In the genomic region with DNA sequence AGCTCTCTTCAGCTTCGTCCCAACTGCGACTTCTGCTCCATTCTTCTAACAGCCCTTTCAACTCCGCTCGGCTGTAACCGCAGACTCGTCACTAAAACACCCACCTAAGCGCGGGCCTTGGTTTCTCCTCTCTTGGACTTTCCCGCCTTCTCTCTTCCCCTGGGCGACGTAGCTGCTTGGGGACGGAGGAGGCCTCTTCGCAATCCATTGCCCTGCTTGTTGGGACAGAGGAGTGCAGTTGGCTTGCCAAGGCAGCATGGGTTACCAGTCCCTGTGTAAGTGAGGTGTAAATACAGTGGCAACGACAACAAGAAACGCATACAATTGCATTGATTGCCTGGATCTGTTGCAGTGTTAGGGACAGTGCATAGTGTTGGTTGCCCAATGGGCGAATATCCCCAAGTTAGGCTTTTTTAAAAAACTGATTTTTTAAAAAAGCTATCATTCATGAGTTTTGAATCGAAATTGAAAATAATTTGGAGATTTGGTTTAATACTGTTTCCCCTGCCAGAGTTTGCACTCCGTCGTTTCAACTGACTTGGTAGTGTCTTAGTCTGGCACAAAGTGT, we compare ENCODE assay signal across 8 cellular contexts. TPM values are rescaled to one million over a fixed set of nuclear protein-coding genes. Genes with fewer than 3 reads are reported as not detected.
DNase-seq lines count a peak whose midpoint lies in the region; ATAC-seq, FAIRE-seq and TF ChIP-seq lines count a peak whose summit lies in the region.

No MANE protein-coding gene starts in this region.

- H3K27me3 ChIP-seq in BE2C (no peaks in the 10 kb centered on the region), HUES6 (ENCODE audit: control insufficient read depth, insufficient read depth, low read length) (no peaks in the 10 kb centered on the region), endocrine pancreas (ENCODE audit: control insufficient read depth, insufficient read depth, low read length) (no peaks in the 10 kb centered on the region), neuron (ENCODE audit: insufficient read depth, low read length) (no peaks in the 10 kb centered on the region), tibial nerve (no peaks in the 10 kb centered on the region)

- H3K4me1 ChIP-seq in BE2C (no peaks in the 10 kb centered on the region), HUES6 (ENCODE audit: control insufficient read depth, insufficient read depth, low read length) (peaks cover 7% of the 10 kb centered on the region), endocrine pancreas (ENCODE audit: control insufficient read depth, insufficient read depth, low read length) (peaks cover 15% of the 10 kb centered on the region), neuron (ENCODE audit: insufficient read depth, low read length) (peaks cover 12% of the 10 kb centered on the region), tibial nerve (peaks cover 0 to 26% (median 6%) of the 10 kb centered on the region in 4 donors)

- peak; percentile 39 for ATAC-seq in GM21381 (IDR thresholded peaks at IDR 0.05; ENCODE audit: unreplicated experiment)

- H2AFZ ChIP-seq in neuron (ENCODE audit: low read depth, low read length): peak overlapping the region; percentile 86

- peak overlapping the region; percentile 91 for H3K9ac ChIP-seq in HUES6 (ENCODE audit: low read length)
- peak overlapping the region; percentile 100 for H3K9ac ChIP-seq in endocrine pancreas (ENCODE audit: control insufficient read depth, insufficient read depth, low read length)

- 23 to 24% methylated on average over 19 of the region's 19 CpGs for WGBS in tibial nerve, 2 donors

- H3K36me3 ChIP-seq in BE2C (no peaks in the 10 kb centered on the region), HUES6 (ENCODE audit: control insufficient read depth, insufficient read depth, low read length) (peaks cover 22% of the 10 kb centered on the region), endocrine pancreas (ENCODE audit: control insufficient read depth, insufficient read depth, low read length) (no peaks in the 10 kb centered on the region), neuron (ENCODE audit: insufficient read depth, low read length) (peaks cover 13% of the 10 kb centered on the region), tibial nerve (peaks cover 0 to 18% (median 0%) of the 10 kb centered on the region in 3 donors)

- H3K9me3 ChIP-seq in BE2C (no peaks in the 10 kb centered on the region), HUES6 (ENCODE audit: control insufficient read depth, insufficient read depth, low read depth, low read length) (no peaks in the 10 kb centered on the region), endocrine pancreas (ENCODE audit: control insufficient read depth, low read length) (no peaks in the 10 kb centered on the region), neuron (ENCODE audit: low read length) (no peaks in the 10 kb centered on the region), tibial nerve (no peaks in the 10 kb centered on the region)

- peak overlapping the region; percentile 83 for H3K4me3 ChIP-seq in BE2C (ENCODE audit: low read depth, low read length)
- peak overlapping the region; percentile 83 for H3K4me3 ChIP-seq in HUES6 (ENCODE audit: low read depth, low read length)
- peak overlapping the region; percentile 48 for H3K4me3 ChIP-seq in endocrine pancreas (ENCODE audit: control insufficient read depth, insufficient read depth, low read length)
- peak overlapping the region; percentile 77 for H3K4me3 ChIP-seq in neuron (ENCODE audit: low read length)
- H3K4me3 ChIP-seq in tibial nerve: peak overlapping the region; percentile 75 to 94 (median 85)

- TF ChIP-seq POLR2A in tibial nerve (IDR thresholded peaks at IDR 0.05): no peak

- no peak for FAIRE-seq in D721Med (lab: Jason Lieb, UNC)

- no peak for TF ChIP-seq CTCF in BE2C (IDR thresholded peaks at IDR 0.05; ENCODE audit: low read depth, low read length)
- TF ChIP-seq CTCF in tibial nerve (IDR thresholded peaks at IDR 0.05): no peak
- no peak for TF ChIP-seq CTCF in D721Med (IDR thresholded peaks at IDR 0.05; ENCODE audit: insufficient read depth, missing control alignments)

- H3K27ac ChIP-seq in HUES6 (ENCODE audit: low read depth, low read length): peak overlapping the region; percentile 5; the same call in 1 of the 2 replicates
- H3K27ac ChIP-seq in tibial nerve: peak overlapping the region; percentile 80 to 98 (median 95)

- DNase-seq in BE2C (no peak), tibial nerve (ENCODE audit: low spot score in 2 of 2) (no peak), D721Med (ENCODE audit: insufficient read length, low spot score) (no peak)
- DNase-seq in activated CD4-positive, alpha-beta T cell treated with anti-CD3 and anti-CD28 coated beads for 48 hours: peak; percentile 88

- no peak for TF ChIP-seq EP300 in tibial nerve (IDR thresholded peaks at IDR 0.05)

RNA-seq across cellular contexts. Expression of gene DARS1, which starts 0.5 kb away (rescaled TPM):
- 68.1 TPM for polyA plus RNA-seq in BE2C (2012; ENCODE audit: insufficient read depth, insufficient read length, low read depth)
- total RNA-seq in tibial nerve: 10 to 100 TPM; 43.7 to 56.7 (median 50.3) TPM
